In genomic region chr17:7404737-7405412, GRCh38 we compare ENCODE assay signal across 8 cellular contexts. TPM values are rescaled to one million over a fixed set of nuclear protein-coding genes. Genes with fewer than 3 reads are reported as not detected.
A peak's percentile ranks its signal among the peaks of the same experiment; 100 is the strongest.
DNase-seq lines count a peak whose midpoint lies in the region; ATAC-seq and TF ChIP-seq lines count a peak whose summit lies in the region.

No MANE protein-coding gene starts in this region.

- no peak for TF ChIP-seq CTCF in VCaP (conservative IDR thresholded peaks at IDR 0.05)
- no peak for TF ChIP-seq CTCF in testis (IDR thresholded peaks at IDR 0.05)

- ATAC-seq in HG03342 (IDR thresholded peaks at IDR 0.05; ENCODE audit: unreplicated experiment), result peak; percentile 15

- TF ChIP-seq POLR2A in testis (IDR thresholded peaks at IDR 0.05), result no peak

- intact Hi-C loops in testis (cut with DNase I; ENCODE audit: low total_unique reads), result no loop called here

- peaks cover 0 to 12% of the 10 kb centered on the region in 2 donors for H3K27me3 ChIP-seq in mucosa of rectum (ENCODE audit: control insufficient read depth in 2 of 2, insufficient read depth in 2 of 2, low read length in 2 of 2)
- no peaks in the 10 kb centered on the region for H3K27me3 ChIP-seq in testis

- H3K9me3 ChIP-seq in mucosa of rectum (ENCODE audit: control insufficient read depth in 2 of 2, low read length in 2 of 2) (no peaks in the 10 kb centered on the region), testis (no peaks in the 10 kb centered on the region)

- peak; percentile 60 for DNase-seq in DMS 273 (lab: John Stamatoyannopoulos, UW; ENCODE audit: unreplicated experiment)
- no peak for DNase-seq in DMS 273 treated with DMSO at 0.1 percent for 48 hours (lab: John Stamatoyannopoulos, UW)
- DNase-seq in effector CD8-positive, alpha-beta T cell (lab: John Stamatoyannopoulos, UW), result peak; percentile 73
- DNase-seq in testis, result peak; percentile 57
- DNase-seq in NCI-H2029 treated with DMSO at 0.1 percent for 48 hours (lab: John Stamatoyannopoulos, UW), result no peak

- H3K36me3 ChIP-seq in mucosa of rectum (ENCODE audit: control insufficient read depth in 2 of 2, insufficient read depth in 2 of 2, low read length in 2 of 2), result no peaks in the 10 kb centered on the region
- H3K36me3 ChIP-seq in testis (ENCODE audit: low read depth, missing control alignments), result no peaks in the 10 kb centered on the region

- H3K4me3 ChIP-seq in mucosa of rectum (ENCODE audit: low read length in 2 of 2), result peak overlapping the region; percentile 82 to 91
- peak overlapping the region; percentile 71 to 72 for H3K4me3 ChIP-seq in testis

- WGBS in testis, 2 donors, result 1 to 6% methylated on average over 11 to 56 of the region's 68 CpGs

- peaks cover 6 to 7% of the 10 kb centered on the region in 2 donors for H3K4me1 ChIP-seq in mucosa of rectum (ENCODE audit: control insufficient read depth in 2 of 2, insufficient read depth in 2 of 2, low read length in 2 of 2)
- peaks cover 17% of the 10 kb centered on the region for H3K4me1 ChIP-seq in testis

- H3K27ac ChIP-seq in VCaP, result peak overlapping the region; percentile 63; the same call in 1 of the 2 replicates
- H3K27ac ChIP-seq in mucosa of rectum (ENCODE audit: low read depth in 2 of 2, low read length in 2 of 2), result peak overlapping the region; percentile 66 to 92
- peak overlapping the region; percentile 93 to 95 for H3K27ac ChIP-seq in testis

- H3K9ac ChIP-seq in mucosa of rectum (ENCODE audit: low read depth in 1 of 2, low read length in 2 of 2), result peak overlapping the region; percentile 28 to 52

RNA-seq across cellular contexts. Expression of gene TMEM256, which starts 1.0 kb away (rescaled TPM):
- total RNA-seq in testis, result 10 to 100 TPM; 18.7 to 33.3 TPM
- polyA plus RNA-seq in testis (ENCODE audit: insufficient read depth, low read depth, low replicate concordance), result 27.3 TPM

RNA-seq across cellular contexts. Expression of gene NLGN2, which starts 2.8 kb away (rescaled TPM):
- 10 to 100 TPM in 1 of 2 donors, 1 to 10 TPM in 1; 9.9 to 10.7 TPM for total RNA-seq in testis
- polyA plus RNA-seq in testis (ENCODE audit: insufficient read depth, low read depth, low replicate concordance), result 8.4 TPM

RNA-seq across cellular contexts. Expression of gene PLSCR3, which starts 10.6 kb away (rescaled TPM):
- 10 to 100 TPM; 13.6 to 19.4 TPM for total RNA-seq in testis
- 14.2 TPM for polyA plus RNA-seq in testis (ENCODE audit: insufficient read depth, low read depth, low replicate concordance)

RNA-seq across cellular contexts. Expression of gene SPEM1, which starts 15.2 kb away (rescaled TPM):
- total RNA-seq in testis, result 10 to 100 TPM in 1 of 2 donors, 1 to 10 TPM in 1; 8.5 to 18.7 TPM
- 67.7 TPM for polyA plus RNA-seq in testis (ENCODE audit: insufficient read depth, low read depth, low replicate concordance)

RNA-seq across cellular contexts. Expression of gene SPEM2, which starts 20.5 kb away (rescaled TPM):
- 100 to 1,000 TPM in 1 of 2 donors, 10 to 100 TPM in 1; 41.4 to 202 TPM for total RNA-seq in testis
- 111 TPM for polyA plus RNA-seq in testis (ENCODE audit: insufficient read depth, low read depth, low replicate concordance)

Comparison
In these comparisons a context has a peak if more than half of its experiments do, and no peak if none do; other contexts are left out.
1. DNase-seq: peak in DMS 273 (single experiment), effector CD8-positive, alpha-beta T cell (single experiment) and testis (single experiment); none in DMS 273 treated with DMSO at 0.1 percent for 48 hours (single experiment) and NCI-H2029 treated with DMSO at 0.1 percent for 48 hours (single experiment).
2. Peak in every context shown above with its lines, with median percentiles within 50 percentile points of each other: H3K27ac ChIP-seq.